In the genomic region with DNA sequence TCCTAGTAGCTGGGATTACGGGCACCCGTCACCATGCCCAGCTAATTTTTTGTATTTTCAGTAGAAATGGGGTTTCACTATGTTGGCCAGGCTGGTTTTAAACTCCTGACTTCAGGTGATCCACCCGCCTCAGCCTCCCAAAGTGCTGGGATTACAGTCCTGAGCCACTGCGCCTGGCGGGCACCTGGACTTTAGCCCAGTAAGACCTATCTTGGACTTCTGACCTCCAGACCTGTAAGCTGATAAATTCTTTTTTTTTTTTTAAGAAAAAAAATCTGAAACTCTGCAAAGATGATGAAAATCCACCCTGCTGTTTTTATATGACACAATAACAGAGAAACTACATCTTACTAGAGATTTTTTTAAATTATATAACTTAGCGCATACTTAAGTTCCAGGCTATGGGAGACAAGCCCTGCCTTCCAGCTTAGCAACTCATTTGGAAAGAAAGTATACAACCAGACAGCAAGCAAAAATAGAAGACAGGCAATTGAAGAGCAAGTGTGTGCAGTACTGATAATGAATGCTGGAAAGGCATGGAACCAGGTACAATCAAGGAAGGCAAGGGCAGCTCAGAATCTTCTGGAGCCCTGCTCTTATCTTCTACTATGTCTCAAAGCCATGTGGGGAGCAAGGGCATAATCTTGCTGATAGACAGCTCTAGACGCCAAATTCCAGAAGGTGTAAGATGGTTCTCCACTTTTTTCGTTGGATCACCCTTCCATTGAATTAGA, we compare ENCODE assay signal across 30 cellular contexts.
"Had no signal": no experiment of that assay in that cellular context is flagged by ENCODE, and none has a peak within 500 bp of the region (broad histone marks: within the 10 kb centered on the region; RNA-seq: fewer than 3 reads in every experiment).

No MANE protein-coding gene starts in this region.

- H3K79me2 ChIP-seq: hepatocyte had no signal

- ATAC-seq: effector memory CD8-positive, alpha-beta T cell; esophagus mucosa; gastrocnemius medialis; heart left ventricle; left colon; left lobe of liver; lower lobe of right lung; mucosa of descending colon; naive thymus-derived CD8-positive, alpha-beta T cell had no signal

- H3K4me3 Mint-ChIP-seq: dendritic cell treated with granulocyte-macrophage colony-stimulating factor and Interleukin-4, amounts not matched to agents 40 ng/mL and 50 ng/mL, for 4 days; effector memory CD8-positive, alpha-beta T cell; endodermal cell; immature natural killer cell; mesothelial cell of epicardium; naive thymus-derived CD8-positive, alpha-beta T cell had no signal

- H3K4me3 ChIP-seq: colonic mucosa, esophagus squamous epithelium, gastrocnemius medialis, heart left ventricle, hepatocyte, left ventricle myocardium inferior, lower lobe of right lung, mucosa of descending colon had no signal

- H3K27me3 Mint-ChIP-seq: dendritic cell treated with granulocyte-macrophage colony-stimulating factor and Interleukin-4, amounts not matched to agents 40 ng/mL and 50 ng/mL, for 4 days; naive B cell had no signal

- H3K4me2 ChIP-seq: hepatocyte had no signal

- H2AFZ ChIP-seq: hepatocyte had no signal

- H3K9me3 ChIP-seq: colonic mucosa, gastrocnemius medialis, mucosa of descending colon had no signal

- H3K27me3 ChIP-seq: colonic mucosa, esophagus squamous epithelium, gastrocnemius medialis, heart left ventricle, hepatocyte had no signal

- H3K27ac ChIP-seq: colonic mucosa, epithelial cell of prostate, esophagus squamous epithelium, gastrocnemius medialis, heart left ventricle, hepatocyte, left ventricle myocardium inferior, lower lobe of right lung had no signal

- FAIRE-seq: endometrium, kidney had no signal

- H3K9me3 Mint-ChIP-seq: dendritic cell treated with granulocyte-macrophage colony-stimulating factor and Interleukin-4, amounts not matched to agents 40 ng/mL and 50 ng/mL, for 4 days; effector memory CD8-positive, alpha-beta T cell; mesothelial cell of epicardium; naive B cell had no signal

- H3K36me3 ChIP-seq: colonic mucosa, esophagus squamous epithelium, gastrocnemius medialis, heart left ventricle, left ventricle myocardium inferior, lower lobe of right lung had no signal

- H3K36me3 Mint-ChIP-seq: immature natural killer cell, mesothelial cell of epicardium, naive B cell had no signal

- H3K4me1 ChIP-seq: colonic mucosa, gastrocnemius medialis, left ventricle myocardium inferior had no signal

- DNase-seq: colonic mucosa; cortex of kidney; effector CD8-positive, alpha-beta T cell; effector memory CD8-positive, alpha-beta T cell; endodermal cell; erythroblast; esophagus squamous epithelium; foreskin fibroblast; foreskin melanocyte; gastrocnemius medialis; heart left ventricle; hypothalamus; immature natural killer cell; islet precursor cell; kidney; kidney glomerular epithelial cell; left colon; left ventricle myocardium inferior; lower lobe of right lung; mesenchymal stem cell; mucosa of descending colon; naive B cell; naive thymus-derived CD8-positive, alpha-beta T cell had no signal

- H3K4me1 Mint-ChIP-seq: immature natural killer cell had no signal

- H3K27ac Mint-ChIP-seq: dendritic cell treated with granulocyte-macrophage colony-stimulating factor and Interleukin-4, amounts not matched to agents 40 ng/mL and 50 ng/mL, for 4 days; effector memory CD8-positive, alpha-beta T cell; endodermal cell; mesothelial cell of epicardium; naive thymus-derived CD8-positive, alpha-beta T cell had no signal
